In genomic region chr15:28881600-28881999, GRCh38 we compare ENCODE assay signal across 1 cellular context.
TF ChIP-seq lines count a peak whose summit lies in the region.

No MANE protein-coding gene starts in this region.

TF ChIP-seq in A549, 52 proteins besides CTCF, POLR2A, EP300 and RAD21:
- no peak for TF ChIP-seq KDM1A (IDR thresholded peaks at IDR 0.05; ENCODE audit: low read depth)
- no peak for TF ChIP-seq JUN (IDR thresholded peaks at IDR 0.05)
- TF ChIP-seq, protein P1, sequence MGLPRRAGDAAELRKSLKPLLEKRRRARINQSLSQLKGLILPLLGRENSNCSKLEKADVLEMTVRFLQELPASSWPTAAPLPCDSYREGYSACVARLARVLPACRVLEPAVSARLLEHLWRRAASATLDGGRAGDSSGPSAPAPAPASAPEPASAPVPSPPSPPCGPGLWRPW (IDR thresholded peaks at IDR 0.05), result no peak
- TF ChIP-seq KDM5A (IDR thresholded peaks at IDR 0.05), result no peak
- no peak for TF ChIP-seq RFX5 (IDR thresholded peaks at IDR 0.05)
- no peak for TF ChIP-seq EHF (CRISPR knock-in tag; IDR thresholded peaks at IDR 0.05)
